Comparison of ENCODE assay signal across 1 cellular context in the genomic region with DNA sequence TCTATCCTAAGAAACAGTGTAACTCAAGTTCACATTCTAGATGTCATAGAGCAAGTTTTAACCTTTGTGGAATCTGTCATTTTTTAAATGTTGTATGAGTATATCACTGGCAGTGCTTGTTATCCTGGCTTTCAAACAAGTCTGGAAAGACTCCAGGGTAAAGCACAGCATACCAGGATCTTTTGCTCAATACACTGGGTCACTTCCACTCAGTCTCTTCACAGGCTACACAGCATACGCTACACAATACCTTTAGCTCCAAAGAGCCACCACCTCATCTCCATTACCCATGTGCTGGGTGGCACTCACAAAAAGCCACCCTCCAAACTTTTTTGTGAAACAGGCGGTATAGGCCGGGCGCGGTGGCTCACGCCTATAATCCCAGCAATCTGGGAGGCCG.
TF ChIP-seq lines count a peak whose summit lies in the region.

No MANE protein-coding gene starts in this region.

TF ChIP-seq in IMR-90, 13 proteins besides CTCF, POLR2A, EP300 and RAD21:
- TF ChIP-seq FOS (IDR thresholded peaks at IDR 0.05; ENCODE audit: low read depth, low read length) (no peak), NFE2L2 (IDR thresholded peaks at IDR 0.05; ENCODE audit: low read depth, low read length) (no peak), BHLHE40 (IDR thresholded peaks at IDR 0.05; ENCODE audit: low read depth, low read length) (no peak), CHD1 (IDR thresholded peaks at IDR 0.05; ENCODE audit: low read depth, low read length) (no peak), USF2 (IDR thresholded peaks at IDR 0.05; ENCODE audit: low read depth, low read length) (no peak), MAFK (IDR thresholded peaks at IDR 0.05; ENCODE audit: low read depth, low read length) (no peak), CEBPB (IDR thresholded peaks at IDR 0.05; ENCODE audit: low read depth, low read length) (no peak), MXI1 (IDR thresholded peaks at IDR 0.05; ENCODE audit: borderline replicate concordance, low read depth, low read length) (no peak), RFX5 (IDR thresholded peaks at IDR 0.05; ENCODE audit: low read depth, low read length) (no peak), MAZ (IDR thresholded peaks at IDR 0.05; ENCODE audit: borderline replicate concordance, low read depth, low read length) (no peak), RCOR1 (IDR thresholded peaks at IDR 0.05; ENCODE audit: insufficient replicate concordance, low read length) (no peak), SMC3 (IDR thresholded peaks at IDR 0.05; ENCODE audit: low read depth, low read length) (no peak)
- TF ChIP-seq, protein P1, sequence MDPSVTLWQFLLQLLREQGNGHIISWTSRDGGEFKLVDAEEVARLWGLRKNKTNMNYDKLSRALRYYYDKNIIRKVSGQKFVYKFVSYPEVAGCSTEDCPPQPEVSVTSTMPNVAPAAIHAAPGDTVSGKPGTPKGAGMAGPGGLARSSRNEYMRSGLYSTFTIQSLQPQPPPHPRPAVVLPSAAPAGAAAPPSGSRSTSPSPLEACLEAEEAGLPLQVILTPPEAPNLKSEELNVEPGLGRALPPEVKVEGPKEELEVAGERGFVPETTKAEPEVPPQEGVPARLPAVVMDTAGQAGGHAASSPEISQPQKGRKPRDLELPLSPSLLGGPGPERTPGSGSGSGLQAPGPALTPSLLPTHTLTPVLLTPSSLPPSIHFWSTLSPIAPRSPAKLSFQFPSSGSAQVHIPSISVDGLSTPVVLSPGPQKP (IDR thresholded peaks at IDR 0.05; ENCODE audit: borderline replicate concordance, low read depth, low read length) = no peak
